Comparison of ENCODE assay signal across 1 cellular context in genomic region chr3:8963137-8963853, GRCh38.
TF ChIP-seq lines count a peak whose summit lies in the region.

RAD18 (minus strand) TSS chr3:8963472; CDS start chr3:8963385, 87 bp downstream.

TF ChIP-seq in HepG2, 621 proteins besides CTCF, POLR2A, EP300 and RAD21 (continued from another document and continues in another):
- TF ChIP-seq, protein P1, sequence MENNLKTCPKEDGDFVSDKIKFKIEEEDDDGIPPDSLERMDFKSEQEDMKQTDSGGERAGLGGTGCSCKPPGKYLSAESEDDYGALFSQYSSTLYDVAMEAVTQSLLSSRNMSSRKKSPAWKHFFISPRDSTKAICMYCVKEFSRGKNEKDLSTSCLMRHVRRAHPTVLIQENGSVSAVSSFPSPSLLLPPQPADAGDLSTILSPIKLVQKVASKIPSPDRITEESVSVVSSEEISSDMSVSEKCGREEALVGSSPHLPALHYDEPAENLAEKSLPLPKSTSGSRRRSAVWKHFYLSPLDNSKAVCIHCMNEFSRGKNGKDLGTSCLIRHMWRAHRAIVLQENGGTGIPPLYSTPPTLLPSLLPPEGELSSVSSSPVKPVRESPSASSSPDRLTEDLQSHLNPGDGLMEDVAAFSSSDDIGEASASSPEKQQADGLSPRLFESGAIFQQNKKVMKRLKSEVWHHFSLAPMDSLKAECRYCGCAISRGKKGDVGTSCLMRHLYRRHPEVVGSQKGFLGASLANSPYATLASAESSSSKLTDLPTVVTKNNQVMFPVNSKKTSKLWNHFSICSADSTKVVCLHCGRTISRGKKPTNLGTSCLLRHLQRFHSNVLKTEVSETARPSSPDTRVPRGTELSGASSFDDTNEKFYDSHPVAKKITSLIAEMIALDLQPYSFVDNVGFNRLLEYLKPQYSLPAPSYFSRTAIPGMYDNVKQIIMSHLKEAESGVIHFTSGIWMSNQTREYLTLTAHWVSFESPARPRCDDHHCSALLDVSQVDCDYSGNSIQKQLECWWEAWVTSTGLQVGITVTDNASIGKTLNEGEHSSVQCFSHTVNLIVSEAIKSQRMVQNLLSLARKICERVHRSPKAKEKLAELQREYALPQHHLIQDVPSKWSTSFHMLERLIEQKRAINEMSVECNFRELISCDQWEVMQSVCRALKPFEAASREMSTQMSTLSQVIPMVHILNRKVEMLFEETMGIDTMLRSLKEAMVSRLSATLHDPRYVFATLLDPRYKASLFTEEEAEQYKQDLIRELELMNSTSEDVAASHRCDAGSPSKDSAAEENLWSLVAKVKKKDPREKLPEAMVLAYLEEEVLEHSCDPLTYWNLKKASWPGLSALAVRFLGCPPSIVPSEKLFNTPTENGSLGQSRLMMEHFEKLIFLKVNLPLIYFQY (CRISPR knock-in tag; IDR thresholded peaks at IDR 0.05; ENCODE audit: borderline replicate concordance) = no peak
- TF ChIP-seq KLF12 (CRISPR knock-in tag; IDR thresholded peaks at IDR 0.05; ENCODE audit: borderline replicate concordance) (peak; percentile 46; the same call in 1 of the 2 replicates), ZNF317 (CRISPR knock-in tag; IDR thresholded peaks at IDR 0.05) (0 out of 2 replicates have a peak, but pooled peaks have one; percentile 16), HNF1B (CRISPR knock-in tag; IDR thresholded peaks at IDR 0.05) (peak; percentile 69; the same call in 1 of the 2 replicates), RFX3 (CRISPR knock-in tag; IDR thresholded peaks at IDR 0.05) (no peak), KDM4B (CRISPR knock-in tag; IDR thresholded peaks at IDR 0.05) (no peak), USF2 (IDR thresholded peaks at IDR 0.05; ENCODE audit: low read depth, low read length) (no peak), USF2 (CRISPR knock-in tag; IDR thresholded peaks at IDR 0.05; ENCODE audit: borderline replicate concordance) (0 out of 2 replicates have a peak, but pooled peaks have one; percentile 22), IKZF1 (IDR thresholded peaks at IDR 0.05) (no peak), ZNF207 (IDR thresholded peaks at IDR 0.05; ENCODE audit: borderline replicate concordance) (no peak), IRF2 (CRISPR knock-in tag; IDR thresholded peaks at IDR 0.05) (peak; percentile 91), ZNF432 (CRISPR knock-in tag; IDR thresholded peaks at IDR 0.05; ENCODE audit: borderline replicate concordance) (no peak), ZNF282 (IDR thresholded peaks at IDR 0.05; ENCODE audit: partially characterized antibody) (no peak), DPF2 (CRISPR knock-in tag; IDR thresholded peaks at IDR 0.05; ENCODE audit: borderline replicate concordance, low read depth) (no peak), LBX2 (CRISPR knock-in tag; IDR thresholded peaks at IDR 0.05; ENCODE audit: borderline replicate concordance) (no peak), GRHL1 (CRISPR knock-in tag; conservative IDR thresholded peaks at IDR 0.05) (no peak), PHF20 (CRISPR knock-in tag; IDR thresholded peaks at IDR 0.05) (peak; percentile 92), NPAS2 (CRISPR knock-in tag; IDR thresholded peaks at IDR 0.05; ENCODE audit: borderline replicate concordance) (no peak), POLR2AphosphoS2 (IDR thresholded peaks at IDR 0.05; ENCODE audit: low read depth, low read length) (no peak), GMEB2 (CRISPR knock-in tag; IDR thresholded peaks at IDR 0.05; ENCODE audit: low read depth) (peak; percentile 66; the same call in 1 of the 2 replicates), ZNF430 (CRISPR knock-in tag; IDR thresholded peaks at IDR 0.05) (no peak), ZNF318 (CRISPR knock-in tag; IDR thresholded peaks at IDR 0.05) (0 out of 2 replicates have a peak, but pooled peaks have one; percentile 47), ZNF510 (CRISPR knock-in tag; IDR thresholded peaks at IDR 0.05; ENCODE audit: low read depth) (0 out of 2 replicates have a peak, but pooled peaks have one; percentile 52), RFXAP (CRISPR knock-in tag; IDR thresholded peaks at IDR 0.05; ENCODE audit: borderline replicate concordance) (peak; percentile 50; the same call in 1 of the 2 replicates), PAX8 (CRISPR knock-in tag; IDR thresholded peaks at IDR 0.05; ENCODE audit: borderline replicate concordance) (no peak)
- TF ChIP-seq, protein P2, sequence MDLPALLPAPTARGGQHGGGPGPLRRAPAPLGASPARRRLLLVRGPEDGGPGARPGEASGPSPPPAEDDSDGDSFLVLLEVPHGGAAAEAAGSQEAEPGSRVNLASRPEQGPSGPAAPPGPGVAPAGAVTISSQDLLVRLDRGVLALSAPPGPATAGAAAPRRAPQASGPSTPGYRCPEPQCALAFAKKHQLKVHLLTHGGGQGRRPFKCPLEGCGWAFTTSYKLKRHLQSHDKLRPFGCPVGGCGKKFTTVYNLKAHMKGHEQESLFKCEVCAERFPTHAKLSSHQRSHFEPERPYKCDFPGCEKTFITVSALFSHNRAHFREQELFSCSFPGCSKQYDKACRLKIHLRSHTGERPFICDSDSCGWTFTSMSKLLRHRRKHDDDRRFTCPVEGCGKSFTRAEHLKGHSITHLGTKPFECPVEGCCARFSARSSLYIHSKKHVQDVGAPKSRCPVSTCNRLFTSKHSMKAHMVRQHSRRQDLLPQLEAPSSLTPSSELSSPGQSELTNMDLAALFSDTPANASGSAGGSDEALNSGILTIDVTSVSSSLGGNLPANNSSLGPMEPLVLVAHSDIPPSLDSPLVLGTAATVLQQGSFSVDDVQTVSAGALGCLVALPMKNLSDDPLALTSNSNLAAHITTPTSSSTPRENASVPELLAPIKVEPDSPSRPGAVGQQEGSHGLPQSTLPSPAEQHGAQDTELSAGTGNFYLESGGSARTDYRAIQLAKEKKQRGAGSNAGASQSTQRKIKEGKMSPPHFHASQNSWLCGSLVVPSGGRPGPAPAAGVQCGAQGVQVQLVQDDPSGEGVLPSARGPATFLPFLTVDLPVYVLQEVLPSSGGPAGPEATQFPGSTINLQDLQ (CRISPR knock-in tag; IDR thresholded peaks at IDR 0.05) = no peak
- TF ChIP-seq, protein P3, sequence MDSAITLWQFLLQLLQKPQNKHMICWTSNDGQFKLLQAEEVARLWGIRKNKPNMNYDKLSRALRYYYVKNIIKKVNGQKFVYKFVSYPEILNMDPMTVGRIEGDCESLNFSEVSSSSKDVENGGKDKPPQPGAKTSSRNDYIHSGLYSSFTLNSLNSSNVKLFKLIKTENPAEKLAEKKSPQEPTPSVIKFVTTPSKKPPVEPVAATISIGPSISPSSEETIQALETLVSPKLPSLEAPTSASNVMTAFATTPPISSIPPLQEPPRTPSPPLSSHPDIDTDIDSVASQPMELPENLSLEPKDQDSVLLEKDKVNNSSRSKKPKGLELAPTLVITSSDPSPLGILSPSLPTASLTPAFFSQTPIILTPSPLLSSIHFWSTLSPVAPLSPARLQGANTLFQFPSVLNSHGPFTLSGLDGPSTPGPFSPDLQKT (CRISPR knock-in tag; IDR thresholded peaks at IDR 0.05; ENCODE audit: borderline replicate concordance) = no peak
